ENCODE assay signal across 7 cellular contexts in the genomic region with DNA sequence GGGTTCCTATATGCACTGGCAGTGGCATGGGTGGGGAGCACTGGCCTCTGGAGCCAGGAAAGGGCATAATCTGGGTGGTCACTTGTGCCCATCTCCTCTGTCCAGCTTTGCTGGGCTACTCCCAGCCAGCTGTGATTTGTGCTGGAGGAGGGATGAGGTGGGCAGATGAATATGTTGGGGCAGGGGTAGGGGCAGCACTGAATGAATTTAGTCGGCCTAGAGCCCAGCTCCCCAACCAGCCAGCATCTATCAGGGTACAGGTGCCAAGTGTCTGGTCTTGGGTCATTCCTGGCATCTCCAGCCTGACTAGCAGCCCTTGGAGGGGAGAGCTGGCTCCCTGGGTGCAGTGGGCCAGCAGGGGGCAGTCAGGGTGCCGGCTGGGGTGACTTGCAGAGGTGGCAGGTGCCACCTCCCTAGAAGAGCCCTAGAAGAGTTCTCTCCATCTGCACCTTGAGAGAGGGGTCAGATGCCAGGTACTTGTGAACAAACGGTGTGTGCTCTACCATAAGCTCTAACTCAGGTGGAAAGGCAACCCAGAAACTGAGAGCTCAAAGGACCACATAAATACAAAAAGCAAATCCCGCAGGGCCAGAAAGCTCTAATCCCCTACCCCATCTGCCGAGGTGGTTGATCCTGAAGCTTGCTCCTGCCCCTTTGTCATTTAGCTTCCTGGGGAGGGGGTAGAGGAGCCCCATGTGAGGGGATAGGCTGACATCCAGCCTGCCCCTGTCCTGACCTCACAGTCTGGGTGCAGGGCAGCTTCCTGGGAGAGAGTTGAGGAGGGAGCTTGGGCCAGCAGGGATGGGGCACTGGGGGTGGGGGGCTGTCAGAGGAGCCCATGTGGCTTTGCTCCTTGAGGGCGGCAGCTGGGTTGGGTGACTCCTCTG. TPM values are rescaled to one million over a fixed set of nuclear protein-coding genes. Genes with fewer than 3 reads are reported as not detected.
DNase-seq lines count a peak whose midpoint lies in the region; ATAC-seq and TF ChIP-seq lines count a peak whose summit lies in the region.

No MANE protein-coding gene starts in this region.

- H3K4me3 Mint-ChIP-seq in nephron: peak overlapping the region; percentile 88 to 92 (median 89)

- H3K36me3 Mint-ChIP-seq in nephron (ENCODE audit: low read depth): no peaks in the 10 kb centered on the region

- peaks cover 47% of the 10 kb centered on the region for H3K27me3 Mint-ChIP-seq in nephron (ENCODE audit: low read depth)

- DNase-seq in GM10266 (ENCODE audit: extremely low spot score): no peak
- DNase-seq in NCI-H2107 (lab: John Stamatoyannopoulos, UW): peak; percentile 11
- DNase-seq in ecto neural progenitor cell (ENCODE audit: low spot score): peak; percentile 61
- DNase-seq in A172 (ENCODE audit: low spot score): no peak

- peak; percentile 33 for TF ChIP-seq CTCF in GM10266 (IDR thresholded peaks at IDR 0.05; ENCODE audit: control insufficient read depth, insufficient read depth, low read depth, missing control alignments)
- peak in 2 of 3 experiments; percentile 38 to 40 for TF ChIP-seq CTCF in nephron (IDR thresholded peaks at IDR 0.05; ENCODE audit: unreplicated experiment in 3 of 3)

- peaks cover 50% of the 10 kb centered on the region for H3K4me1 Mint-ChIP-seq in nephron

- H3K27ac Mint-ChIP-seq in nephron: peak overlapping the region in 2 of 3 experiments; percentile 35 to 73

- ATAC-seq in GM21390 (IDR thresholded peaks at IDR 0.05; ENCODE audit: unreplicated experiment) (no peak), HG03025 (IDR thresholded peaks at IDR 0.05; ENCODE audit: low FRiP score, unreplicated experiment) (no peak)

- H3K9me3 Mint-ChIP-seq in nephron: no peaks in the 10 kb centered on the region

RNA-seq across cellular contexts. Expression of gene SORCS2, which starts 2.2 kb away (rescaled TPM):
- total RNA-seq in A172 (2014; rRNA removed; shearing (Covaris generic)): 0.78 and 1.1 TPM in 2 replicates

Comparison
In these comparisons a context has a peak if more than half of its experiments do, and no peak if none do; other contexts are left out.
1. DNase-seq: peak in NCI-H2107 (single experiment) and ecto neural progenitor cell (single experiment); none in GM10266 (single experiment) and A172 (single experiment).